8 cellular contexts compared by ENCODE assay signal in the genomic region with DNA sequence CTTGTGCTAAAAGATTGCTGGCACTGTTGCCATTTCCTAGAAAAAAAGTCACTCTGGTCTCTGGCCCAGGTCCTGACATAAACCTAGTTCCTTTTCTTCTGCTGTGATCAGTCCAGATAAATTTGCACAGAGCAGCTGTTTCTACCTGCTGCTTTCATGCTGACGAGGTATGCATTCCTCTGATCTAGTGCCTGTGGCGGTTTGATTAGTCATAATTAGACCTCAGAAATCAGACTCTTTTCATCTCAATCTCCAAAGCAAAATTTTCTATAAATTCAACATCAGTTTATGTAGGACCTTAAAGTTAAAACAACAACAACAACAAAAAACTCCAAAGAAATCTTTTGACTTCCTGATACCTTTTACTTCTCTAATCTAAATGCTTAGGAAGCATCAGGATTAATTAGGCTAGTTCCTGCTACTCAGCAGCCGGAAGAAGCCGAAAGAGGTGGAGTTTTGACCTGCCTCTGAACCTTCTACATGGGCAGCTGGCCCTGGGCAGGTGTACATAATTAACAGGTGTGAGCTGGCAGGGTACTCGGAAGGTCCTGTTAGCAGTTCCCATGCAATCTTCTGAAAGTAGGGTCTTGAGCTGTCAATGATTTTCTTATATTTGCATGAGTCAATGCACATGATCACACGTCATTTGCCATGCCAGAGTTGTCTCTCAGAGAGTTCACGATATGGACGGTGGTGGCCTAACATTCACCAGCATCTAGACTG.
DNase-seq lines count a peak whose midpoint lies in the region; ATAC-seq and TF ChIP-seq lines count a peak whose summit lies in the region.
"Had no signal": no experiment of that assay in that cellular context is flagged by ENCODE, and none has a peak within 500 bp of the region (broad histone marks: within the 10 kb centered on the region; RNA-seq: fewer than 3 reads in every experiment).

No MANE protein-coding gene starts in this region.

- H3K4me3 ChIP-seq in lower lobe of right lung: no peak overlapping the region
- H3K4me3 ChIP-seq: MG63 had no signal

- H3K36me3 Mint-ChIP-seq in immature natural killer cell: no peaks in the 10 kb centered on the region

- no peaks in the 10 kb centered on the region for H3K36me3 ChIP-seq in lower lobe of right lung
- H3K36me3 ChIP-seq: MG63 had no signal

- no peak overlapping the region for H3K27ac Mint-ChIP-seq in immature natural killer cell

- DNase-seq in NCI-H526 (lab: John Stamatoyannopoulos, UW) (peak; percentile 89), lower lobe of right lung (no peak), immature natural killer cell (no peak), NCI-H2107 treated with DMSO at 0.1 percent for 48 hours (lab: John Stamatoyannopoulos, UW; ENCODE audit: unreplicated experiment) (no peak)
- no peak for DNase-seq in stimulated activated CD4-positive, alpha-beta T cell treated with anti-CD3 and anti-CD28 coated beads, Interleukin-4, amount 100 ng/mL, for 24 hours
- DNase-seq: MG63 had no signal

- peak; percentile 89 for ATAC-seq in GM18909 (IDR thresholded peaks at IDR 0.05; ENCODE audit: poor library complexity, unreplicated experiment)
- ATAC-seq in HG02763 (IDR thresholded peaks at IDR 0.05; ENCODE audit: unreplicated experiment): peak; percentile 46
- ATAC-seq in lower lobe of right lung: peak; percentile 51 to 57

- H3K9me3 ChIP-seq in lower lobe of right lung: no peaks in the 10 kb centered on the region
- H3K9me3 ChIP-seq: MG63 had no signal

- no peaks in the 10 kb centered on the region for H3K9me3 Mint-ChIP-seq in immature natural killer cell

- intact Hi-C loops in lower lobe of right lung (cut with DNase I): no loop called here

- no peaks in the 10 kb centered on the region for H3K27me3 ChIP-seq in lower lobe of right lung (ENCODE audit: low read depth)
- H3K27me3 ChIP-seq: MG63 had no signal

- peaks cover 0 to 2% (median 0%) of the 10 kb centered on the region in 3 donors for H3K27me3 Mint-ChIP-seq in immature natural killer cell (ENCODE audit: low read depth in 3 of 3)

- H3K4me1 ChIP-seq in lower lobe of right lung: peaks cover 15% of the 10 kb centered on the region

- H3K4me1 Mint-ChIP-seq in immature natural killer cell: no peaks in the 10 kb centered on the region

- H3K27ac ChIP-seq in lower lobe of right lung: no peak overlapping the region

- no peak for TF ChIP-seq CTCF in lower lobe of right lung (IDR thresholded peaks at IDR 0.05)

- H3K4me3 Mint-ChIP-seq in immature natural killer cell: no peak overlapping the region

Comparison
In these comparisons a context has a peak if more than half of its experiments do, and no peak if none do; other contexts are left out.
1. DNase-seq: peak in NCI-H526 (2 of 2); none in lower lobe of right lung (single experiment), stimulated activated CD4-positive, alpha-beta T cell treated with anti-CD3 and anti-CD28 coated beads, Interleukin-4, amount 100 ng/mL, for 24 hours (single experiment), immature natural killer cell (0 of 3) and NCI-H2107 treated with DMSO at 0.1 percent for 48 hours (single experiment).
2. Peak in every context shown above with its lines, with median percentiles within 50 percentile points of each other: ATAC-seq.